Comparison of ENCODE assay signal across 26 cellular contexts in the genomic region with DNA sequence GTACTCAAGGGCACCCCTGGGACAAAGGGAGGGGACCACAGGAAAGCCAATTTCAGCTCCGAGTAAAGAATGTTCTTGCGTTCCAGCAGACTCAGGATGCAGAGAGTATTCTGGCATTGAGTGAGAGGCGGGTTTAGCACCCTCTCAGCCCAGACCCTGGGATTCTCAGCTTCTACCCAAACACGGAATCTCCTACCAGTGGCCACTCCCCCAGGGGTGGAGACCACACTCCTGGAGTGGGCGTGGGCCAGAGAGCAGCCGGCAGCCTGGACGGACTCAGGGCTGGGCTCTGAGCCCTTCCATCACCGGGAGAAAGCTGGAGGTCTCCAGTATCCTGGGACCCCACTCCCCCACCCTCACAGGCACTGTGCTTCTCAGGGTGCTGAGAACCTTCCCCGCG. TPM values are rescaled to one million over a fixed set of nuclear protein-coding genes. Genes with fewer than 3 reads are reported as not detected.
A peak's percentile ranks its signal among the peaks of the same experiment; 100 is the strongest.
DNase-seq lines count a peak whose midpoint lies in the region; ATAC-seq, FAIRE-seq and TF ChIP-seq lines count a peak whose summit lies in the region.
"Had no signal": no experiment of that assay in that cellular context is flagged by ENCODE, and none has a peak within 500 bp of the region (broad histone marks: within the 10 kb centered on the region; RNA-seq: fewer than 3 reads in every experiment).

No MANE protein-coding gene starts in this region.

- 0 out of 2 replicates have a peak, but pooled peaks cover 4% of the 10 kb centered on the region for H3F3A ChIP-seq in GM23338 (replicated peaks; ENCODE audit: low read depth)

- POLR2A ChIA-PET in GM10248 (lab: Yijun Ruan, JAX): no interaction called here
- POLR2A ChIA-PET in CD4-positive, alpha-beta T cell (lab: Charles Lee): no interaction called here

- H3K27ac Mint-ChIP-seq in GM23338: no peak overlapping the region
- H3K27ac Mint-ChIP-seq in CD4-positive, alpha-beta T cell: no peak overlapping the region
- H3K27ac Mint-ChIP-seq: activated CD8-positive, alpha-beta T cell treated with anti-CD3 and anti-CD28 coated beads, Interleukin-2, amount 10 ng/mL, durations not matched to agents 7 days and 5 days; activated naive CD4-positive, alpha-beta T cell treated with anti-CD3 and anti-CD28 coated beads for 36 hours; CD8-positive, alpha-beta T cell; immature natural killer cell had no signal

- CTCF ChIA-PET in GM10248 (lab: Yijun Ruan, JAX): no interaction called here
- CTCF ChIA-PET in CD4-positive, alpha-beta T cell (lab: Charles Lee): no interaction called here

- H3K4me2 ChIP-seq in BLaER1 (peak overlapping the region; percentile 79), GM23338 (peak overlapping the region; percentile 62; the same call in 1 of the 2 replicates)

- no peaks in the 10 kb centered on the region for H3K9me3 ChIP-seq in BLaER1
- H3K9me3 ChIP-seq in WERI-Rb-1 (ENCODE audit: severe bottlenecking): no peaks in the 10 kb centered on the region
- no peaks in the 10 kb centered on the region for H3K9me3 ChIP-seq in kidney (ENCODE audit: control insufficient read depth in 1 of 2, low read length in 2 of 2)
- no peaks in the 10 kb centered on the region for H3K9me3 ChIP-seq in CD4-positive, alpha-beta T cell (ENCODE audit: control insufficient read depth, low read length)
- H3K9me3 ChIP-seq: heart left ventricle, MG63 had no signal

- peak overlapping the region; percentile 63 for H3K9ac ChIP-seq in BLaER1
- H3K9ac ChIP-seq in kidney (ENCODE audit: low read length in 2 of 2): no peak overlapping the region

- H3K27me3 ChIP-seq in BLaER1 (no peaks in the 10 kb centered on the region), GM23338 (ENCODE audit: insufficient read depth) (no peaks in the 10 kb centered on the region), WERI-Rb-1 (ENCODE audit: insufficient read depth, low read depth, severe bottlenecking) (no peaks in the 10 kb centered on the region)
- H3K27me3 ChIP-seq in CD4-positive, alpha-beta T cell (ENCODE audit: control insufficient read depth, insufficient read depth, low read length): no peaks in the 10 kb centered on the region
- H3K27me3 ChIP-seq: MG63 had no signal

- no peak overlapping the region for H3K4me3 Mint-ChIP-seq in GM23338
- no peak overlapping the region for H3K4me3 Mint-ChIP-seq in CD4-positive, alpha-beta T cell
- H3K4me3 Mint-ChIP-seq: activated CD8-positive, alpha-beta T cell treated with anti-CD3 and anti-CD28 coated beads, Interleukin-2, amount 10 ng/mL, durations not matched to agents 7 days and 5 days; activated naive CD4-positive, alpha-beta T cell treated with anti-CD3 and anti-CD28 coated beads for 36 hours; CD8-positive, alpha-beta T cell; immature natural killer cell had no signal

- H3K27me3 Mint-ChIP-seq in GM23338 (ENCODE audit: insufficient read depth, low read depth, poor library complexity): peaks cover 20% of the 10 kb centered on the region
- no peaks in the 10 kb centered on the region for H3K27me3 Mint-ChIP-seq in CD4-positive, alpha-beta T cell

- peak overlapping the region; percentile 85; the same call in 1 of the 2 replicates for H2AFZ ChIP-seq in GM23338

- no peaks in the 10 kb centered on the region for H3K9me3 Mint-ChIP-seq in GM23338
- no peaks in the 10 kb centered on the region for H3K9me3 Mint-ChIP-seq in CD4-positive, alpha-beta T cell
- H3K9me3 Mint-ChIP-seq: activated naive CD4-positive, alpha-beta T cell treated with anti-CD3 and anti-CD28 coated beads for 36 hours; CD8-positive, alpha-beta T cell; immature natural killer cell had no signal

- DNase-seq in GM23338 (ENCODE audit: low spot score) (peak; percentile 61), WERI-Rb-1 (peak; percentile 62), kidney (peak; percentile 50), foreskin fibroblast (no peak), GM10248 (ENCODE audit: extremely low spot score) (no peak), mesenteric fat pad (ENCODE audit: low spot score) (no peak)
- DNase-seq in CD4-positive, alpha-beta T cell: no peak
- DNase-seq: activated CD4-positive, alpha-beta T cell treated with anti-CD3 and anti-CD28 coated beads for 1 hour; activated CD8-positive, alpha-beta T cell treated with anti-CD3 and anti-CD28 coated beads, Interleukin-2, amount 10 ng/mL, durations not matched to agents 7 days and 5 days; activated naive CD4-positive, alpha-beta T cell treated with anti-CD3 and anti-CD28 coated beads for 36 hours; CD8-positive, alpha-beta T cell; dermis blood vessel endothelial cell; immature natural killer cell; MG63; NCI-H1436 treated with DMSO at 0.1 percent for 48 hours; NCI-H2171 treated with DMSO at 0.1 percent for 48 hours; NCI-H526 treated with DMSO at 0.1 percent for 48 hours; OCI-M1; SIG-M5; stimulated activated CD4-positive, alpha-beta T cell treated with anti-CD3 and anti-CD28 coated beads, Interleukin-2, amount 100 ng/mL, for 48 hours; stimulated activated naive CD4-positive, alpha-beta T cell had no signal

- H4K20me1 ChIP-seq in BLaER1 (no peaks in the 10 kb centered on the region), GM23338 (replicated peaks; ENCODE audit: insufficient read depth) (no peaks in the 10 kb centered on the region)

- no peaks in the 10 kb centered on the region for H3K79me2 ChIP-seq in GM23338 (replicated peaks; ENCODE audit: insufficient read depth)

- H3K36me3 ChIP-seq in BLaER1 (no peaks in the 10 kb centered on the region), GM23338 (ENCODE audit: insufficient read depth) (no peaks in the 10 kb centered on the region), WERI-Rb-1 (no peaks in the 10 kb centered on the region), kidney (ENCODE audit: control insufficient read depth in 1 of 2, insufficient read depth in 2 of 2, low read length in 2 of 2) (no peaks in the 10 kb centered on the region)
- H3K36me3 ChIP-seq: heart left ventricle, MG63 had no signal

- H3K27ac ChIP-seq in BLaER1 (peak overlapping the region; percentile 38; the same call in 1 of the 2 replicates), GM23338 (ENCODE audit: low read depth) (no peak overlapping the region), WERI-Rb-1 (no peak overlapping the region), kidney (ENCODE audit: low read depth in 2 of 2, low read length in 2 of 2) (no peak overlapping the region)
- H3K27ac ChIP-seq in CD4-positive, alpha-beta T cell (ENCODE audit: low read depth, low read length): no peak overlapping the region
- H3K27ac ChIP-seq: heart left ventricle had no signal

- no peaks in the 10 kb centered on the region; the same call in 2 of the 3 replicates for H3K36me3 Mint-ChIP-seq in GM23338 (ENCODE audit: low read depth)
- H3K36me3 Mint-ChIP-seq in CD4-positive, alpha-beta T cell (ENCODE audit: low read depth): no peaks in the 10 kb centered on the region
- H3K36me3 Mint-ChIP-seq: CD8-positive, alpha-beta T cell; immature natural killer cell had no signal

- H3K9me2 ChIP-seq in GM23338 (ENCODE audit: insufficient read depth): no peaks in the 10 kb centered on the region

- peak; percentile 89 for ATAC-seq in GM23338
- no peak for ATAC-seq in CD4-positive, alpha-beta T cell (ENCODE audit: poor library complexity)
- ATAC-seq: activated CD8-positive, alpha-beta T cell treated with anti-CD3 and anti-CD28 coated beads, Interleukin-2, amount 10 ng/mL, durations not matched to agents 7 days and 5 days; CD8-positive, alpha-beta T cell; GM12878 had no signal

- TF ChIP-seq CTCF in GM23338 (conservative IDR thresholded peaks at IDR 0.05; ENCODE audit: low read depth in 2 of 2): no peak
- TF ChIP-seq CTCF in WERI-Rb-1 (IDR thresholded peaks at IDR 0.05; ENCODE audit: low read depth, low read length): no peak
- TF ChIP-seq CTCF in kidney (IDR thresholded peaks at IDR 0.05; ENCODE audit: borderline replicate concordance, extremely low read depth, insufficient read depth): no peak
- no peak for TF ChIP-seq CTCF in foreskin fibroblast (IDR thresholded peaks at IDR 0.05; ENCODE audit: low read depth, low read length)
- no peak for TF ChIP-seq CTCF in GM10248 (IDR thresholded peaks at IDR 0.05; ENCODE audit: control extremely low read depth, extremely low read depth, low read depth, missing control alignments)
- no peak for TF ChIP-seq CTCF in CD4-positive, alpha-beta T cell (IDR thresholded peaks at IDR 0.05)

- FAIRE-seq in kidney (lab: Jason Lieb, UNC): no peak
- FAIRE-seq: endothelial cell of umbilical vein, GM12878 had no signal

- no peak overlapping the region for H3K4me3 ChIP-seq in BLaER1
- peak overlapping the region; percentile 14; the same call in 1 of the 2 replicates for H3K4me3 ChIP-seq in GM23338
- no peak overlapping the region for H3K4me3 ChIP-seq in WERI-Rb-1 (ENCODE audit: low read depth, low read length)
- no peak overlapping the region for H3K4me3 ChIP-seq in kidney (ENCODE audit: low read length in 2 of 2)
- no peak overlapping the region for H3K4me3 ChIP-seq in foreskin fibroblast (ENCODE audit: low read depth in 1 of 2, low read length in 2 of 2)
- H3K4me3 ChIP-seq: GM12878, heart left ventricle, lung, MG63 had no signal

- intact Hi-C loops in kidney (cut with DNase I): no loop called here
- intact Hi-C loops in CD4-positive, alpha-beta T cell (cut with DNase I, micrococcal nuclease): no loop called here

- H3K4me1 ChIP-seq in BLaER1 (peaks cover 15% of the 10 kb centered on the region), GM23338 (ENCODE audit: insufficient read depth) (peaks cover 4% of the 10 kb centered on the region; the same call in 1 of the 2 replicates), kidney (ENCODE audit: control insufficient read depth in 1 of 2, insufficient read depth in 1 of 2, low read depth in 1 of 2, low read length in 2 of 2) (no peaks in the 10 kb centered on the region)
- H3K4me1 ChIP-seq: heart left ventricle had no signal

- peaks cover 20% of the 10 kb centered on the region for H3K4me1 Mint-ChIP-seq in GM23338
- H3K4me1 Mint-ChIP-seq in CD4-positive, alpha-beta T cell (ENCODE audit: low read depth): no peaks in the 10 kb centered on the region
- H3K4me1 Mint-ChIP-seq: immature natural killer cell had no signal

TF ChIP-seq in GM23338, 12 proteins besides CTCF, POLR2A, EP300 and RAD21 (continues in another document):
- TF ChIP-seq ZNF114 (CRISPR knock-in tag; IDR thresholded peaks at IDR 0.05) (no peak), STAT1 (IDR thresholded peaks at IDR 0.05; ENCODE audit: unreplicated experiment) (no peak)
- TF ChIP-seq, protein P1, sequence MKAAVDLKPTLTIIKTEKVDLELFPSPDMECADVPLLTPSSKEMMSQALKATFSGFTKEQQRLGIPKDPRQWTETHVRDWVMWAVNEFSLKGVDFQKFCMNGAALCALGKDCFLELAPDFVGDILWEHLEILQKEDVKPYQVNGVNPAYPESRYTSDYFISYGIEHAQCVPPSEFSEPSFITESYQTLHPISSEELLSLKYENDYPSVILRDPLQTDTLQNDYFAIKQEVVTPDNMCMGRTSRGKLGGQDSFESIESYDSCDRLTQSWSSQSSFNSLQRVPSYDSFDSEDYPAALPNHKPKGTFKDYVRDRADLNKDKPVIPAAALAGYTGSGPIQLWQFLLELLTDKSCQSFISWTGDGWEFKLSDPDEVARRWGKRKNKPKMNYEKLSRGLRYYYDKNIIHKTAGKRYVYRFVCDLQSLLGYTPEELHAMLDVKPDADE (IDR thresholded peaks at IDR 0.05): no peak

RNA-seq across cellular contexts. Expression of a gene that starts 26.1 kb away (rescaled TPM):
- total RNA-seq in GM23338 (2014; rRNA removed; shearing (Covaris generic)): 129 and 147 TPM in 2 replicates
- 43.9 and 46.7 TPM in 2 replicates for polyA plus RNA-seq in GM23338 (2016; fragmentation: Nextera tagmentation; extraction: Ambion mirVana)
- total RNA-seq in kidney: 26.3 TPM
- polyA plus RNA-seq in kidney (ENCODE audit: insufficient read depth, low read depth, low replicate concordance): 11.5 TPM
- 27.0 TPM for total RNA-seq in mesenteric fat pad
- total RNA-seq in CD4-positive, alpha-beta T cell: 1 to 10 TPM; 5.0 to 6.6 TPM

Comparison
In these comparisons a context has a peak if more than half of its experiments do, and no peak if none do; other contexts are left out.
1. DNase-seq: peak in GM23338 (single experiment), WERI-Rb-1 (single experiment) and kidney (single experiment); none in foreskin fibroblast (0 of 2), GM10248 (single experiment), mesenteric fat pad (single experiment) and CD4-positive, alpha-beta T cell (0 of 10).